22 cellular contexts compared by ENCODE assay signal in genomic region chr2:212530373-212530772, GRCh38. TPM values are rescaled to one million over a fixed set of nuclear protein-coding genes. Genes with fewer than 3 reads are reported as not detected.
DNase-seq lines count a peak whose midpoint lies in the region; ATAC-seq and TF ChIP-seq lines count a peak whose summit lies in the region.
"Had no signal": no experiment of that assay in that cellular context is flagged by ENCODE, and none has a peak within 500 bp of the region (broad histone marks: within the 10 kb centered on the region; RNA-seq: fewer than 3 reads in every experiment).

No MANE protein-coding gene starts in this region.

- H3K27me3 ChIP-seq in Loucy (ENCODE audit: insufficient read depth, low read length, poor library complexity, severe bottlenecking) (no peaks in the 10 kb centered on the region), right atrium auricular region (no peaks in the 10 kb centered on the region), thoracic aorta (replicated peaks; ENCODE audit: insufficient read depth) (no peaks in the 10 kb centered on the region)
- H3K27me3 ChIP-seq: BE2C; BLaER1 treated with 17β-estradiol and CSF1 and Interleukin-3, amounts not matched to agents 10 nM and 100 nM had no signal

- H3F3A ChIP-seq in Loucy (ENCODE audit: low read depth): peaks cover 4% of the 10 kb centered on the region; the same call in 1 of the 2 replicates

- H3K9me2 ChIP-seq in Loucy (replicated peaks; ENCODE audit: low read depth, low read length): no peaks in the 10 kb centered on the region

- H3K27ac ChIP-seq in right atrium auricular region (peak overlapping the region; percentile 17 to 51), thoracic aorta (peak overlapping the region; percentile 3 to 14)
- H3K27ac ChIP-seq: BLaER1 treated with 17β-estradiol and CSF1 and Interleukin-3, amounts not matched to agents 10 nM and 100 nM had no signal

- no peaks in the 10 kb centered on the region for H4K20me1 ChIP-seq in Loucy (ENCODE audit: insufficient read depth, low read length, poor library complexity, severe bottlenecking)
- H4K20me1 ChIP-seq: BLaER1 treated with 17β-estradiol and CSF1 and Interleukin-3, amounts not matched to agents 10 nM and 100 nM had no signal

- no peaks in the 10 kb centered on the region for H3K36me3 ChIP-seq in Loucy (ENCODE audit: insufficient read depth, low read length)
- no peaks in the 10 kb centered on the region for H3K36me3 ChIP-seq in right atrium auricular region
- no peaks in the 10 kb centered on the region for H3K36me3 ChIP-seq in thoracic aorta
- H3K36me3 ChIP-seq: BE2C; BLaER1 treated with 17β-estradiol and CSF1 and Interleukin-3, amounts not matched to agents 10 nM and 100 nM; HAP-1 had no signal

- DNase-seq in left ventricle myocardium superior (no peak), Right ventricle myocardium inferior (ENCODE audit: missing footprints) (no peak), right atrium auricular region (ENCODE audit: low spot score) (no peak), thoracic aorta (ENCODE audit: low spot score) (no peak), NCI-H2029 treated with DMSO at 0.1 percent for 48 hours (lab: John Stamatoyannopoulos, UW) (no peak), SKM-1 treated with dmso at 0.1 percent for 144 hours (lab: John Stamatoyannopoulos, UW; ENCODE audit: unreplicated experiment) (no peak)
- DNase-seq: ACHN; AML-193; BE2C; Calu3; CD4-positive, alpha-beta memory T cell; COR-L47; DMS53; DMS79 treated with DMSO at 0.1 percent for 48 hours; GF-D8; GOT3; HFFc6 had no signal

- H2AFZ ChIP-seq in Loucy (ENCODE audit: low read length): 0 out of 2 replicates have a peak overlapping the region, but pooled peaks have one; percentile 71

- H3K9ac ChIP-seq in Loucy (ENCODE audit: low read depth, low read length, poor library complexity, severe bottlenecking): no peak overlapping the region
- H3K9ac ChIP-seq: BLaER1 treated with 17β-estradiol and CSF1 and Interleukin-3, amounts not matched to agents 10 nM and 100 nM had no signal

- H3K4me1 ChIP-seq in Loucy (ENCODE audit: insufficient read depth, low read length, poor library complexity, severe bottlenecking) (peaks cover 41% of the 10 kb centered on the region), right atrium auricular region (peaks cover 0 to 9% of the 10 kb centered on the region in 2 donors), thoracic aorta (ENCODE audit: control insufficient read depth in 1 of 2, low read depth in 2 of 2) (peaks cover 27 to 80% of the 10 kb centered on the region in 2 donors)

- ATAC-seq in left ventricle myocardium superior (peak; percentile 45), Right ventricle myocardium inferior (no peak), thoracic aorta (ENCODE audit: insufficient number of reproducible peaks, low FRiP score, low read depth) (no peak), GM21390 (IDR thresholded peaks at IDR 0.05; ENCODE audit: unreplicated experiment) (no peak)

- peak overlapping the region; percentile 47 for H3K4me2 ChIP-seq in Loucy (ENCODE audit: low read depth, low read length, poor library complexity, severe bottlenecking)
- H3K4me2 ChIP-seq: BLaER1 treated with 17β-estradiol and CSF1 and Interleukin-3, amounts not matched to agents 10 nM and 100 nM had no signal

- no peak for TF ChIP-seq CTCF in Loucy (conservative IDR thresholded peaks at IDR 0.05; ENCODE audit: low read length)
- TF ChIP-seq CTCF in right atrium auricular region (IDR thresholded peaks at IDR 0.05): no peak
- TF ChIP-seq CTCF in thoracic aorta (IDR thresholded peaks at IDR 0.05): no peak

- intact Hi-C loops in left ventricle myocardium superior (cut with micrococcal nuclease): no loop called here
- intact Hi-C loops in Right ventricle myocardium inferior (cut with DNase I): loop anchor here (10.0 kb wide), 2 partner anchors 186 to 376 kb away; no protein-coding TSS in a partner anchor

- H3K9me3 ChIP-seq in Loucy (ENCODE audit: insufficient read depth, low read depth, low read length): no peaks in the 10 kb centered on the region
- H3K9me3 ChIP-seq in right atrium auricular region: no peaks in the 10 kb centered on the region
- H3K9me3 ChIP-seq in thoracic aorta: no peaks in the 10 kb centered on the region
- H3K9me3 ChIP-seq: BE2C; BLaER1 treated with 17β-estradiol and CSF1 and Interleukin-3, amounts not matched to agents 10 nM and 100 nM; HAP-1 had no signal

- H3K79me2 ChIP-seq in Loucy (ENCODE audit: insufficient read depth, low read length): no peaks in the 10 kb centered on the region

- H3K4me3 ChIP-seq in Loucy (ENCODE audit: low read length, poor library complexity, severe bottlenecking) (no peak overlapping the region), right atrium auricular region (no peak overlapping the region), thoracic aorta (peak overlapping the region; percentile 23)
- H3K4me3 ChIP-seq: BLaER1 treated with 17β-estradiol and CSF1 and Interleukin-3, amounts not matched to agents 10 nM and 100 nM; HAP-1 had no signal

RNA-seq across cellular contexts. Expression of gene ERBB4, which starts 8.2 kb away (rescaled TPM):
- total RNA-seq in left ventricle myocardium superior (17.9 TPM), Right ventricle myocardium inferior (12.4 TPM), right atrium auricular region (10 to 100 TPM; 12.4 to 22.4 TPM), thoracic aorta (10 to 100 TPM; 15.7 to 29.3 TPM)
- total RNA-seq: CD4-positive, alpha-beta memory T cell; G401; HFFc6 had no signal
